Comparison of ENCODE assay signal across 10 cellular contexts in genomic region chr15:85579957-85580694, GRCh38.
DNase-seq lines count a peak whose midpoint lies in the region; ATAC-seq and TF ChIP-seq lines count a peak whose summit lies in the region.
"Had no signal": no experiment of that assay in that cellular context is flagged by ENCODE, and none has a peak within 500 bp of the region (broad histone marks: within the 10 kb centered on the region; RNA-seq: fewer than 3 reads in every experiment).

No MANE protein-coding gene starts in this region.

- H3K4me1 Mint-ChIP-seq in activated naive CD8-positive, alpha-beta T cell treated with anti-CD3 and anti-CD28 coated beads for 36 hours, result peaks cover 62% of the 10 kb centered on the region

- H3K9me3 Mint-ChIP-seq in activated naive CD8-positive, alpha-beta T cell treated with anti-CD3 and anti-CD28 coated beads for 36 hours, result no peaks in the 10 kb centered on the region
- H3K9me3 Mint-ChIP-seq: brain had no signal

- intact Hi-C loops in left lung (cut with DNase I) (no loop called here), testis (cut with DNase I; ENCODE audit: low total_unique reads) (no loop called here)

- DNase-seq in DMS 273 (lab: John Stamatoyannopoulos, UW; ENCODE audit: unreplicated experiment) (peak; percentile 2), DMS 273 treated with DMSO at 0.1 percent for 48 hours (lab: John Stamatoyannopoulos, UW) (no peak), left lung (peak in 1 of 2 donors; percentile 52), testis (peak; percentile 56)
- DNase-seq in activated naive CD8-positive, alpha-beta T cell treated with anti-CD3 and anti-CD28 coated beads for 36 hours, result no peak
- DNase-seq in stimulated activated naive CD4-positive, alpha-beta T cell treated with Interleukin-2 at 50 U/mL for 16 hours (lab: John Stamatoyannopoulos, UW), result no peak

- peaks cover 38% of the 10 kb centered on the region for H3K36me3 Mint-ChIP-seq in activated naive CD8-positive, alpha-beta T cell treated with anti-CD3 and anti-CD28 coated beads for 36 hours

- peak overlapping the region; percentile 90 for H3K27ac Mint-ChIP-seq in activated naive CD8-positive, alpha-beta T cell treated with anti-CD3 and anti-CD28 coated beads for 36 hours

- H3K27me3 ChIP-seq in left lung, result no peaks in the 10 kb centered on the region
- no peaks in the 10 kb centered on the region for H3K27me3 ChIP-seq in testis

- H3K36me3 ChIP-seq in left lung (peaks cover 0 to 60% of the 10 kb centered on the region in 2 donors), testis (ENCODE audit: low read depth, missing control alignments) (no peaks in the 10 kb centered on the region)

- H3K4me3 ChIP-seq in left lung (peak overlapping the region in 1 of 2 donors; percentile 5), testis (no peak overlapping the region)
- H3K4me3 ChIP-seq: HAP-1 had no signal

- peak overlapping the region; percentile 15 for H3K4me3 Mint-ChIP-seq in activated naive CD8-positive, alpha-beta T cell treated with anti-CD3 and anti-CD28 coated beads for 36 hours

- H3K9me3 ChIP-seq in left lung (no peaks in the 10 kb centered on the region), testis (no peaks in the 10 kb centered on the region)
- H3K9me3 ChIP-seq: HAP-1 had no signal

- H3K4me1 ChIP-seq in left lung, result peaks cover 55 to 71% of the 10 kb centered on the region in 2 donors
- peaks cover 35% of the 10 kb centered on the region for H3K4me1 ChIP-seq in testis

- no peak for TF ChIP-seq POLR2A in testis (IDR thresholded peaks at IDR 0.05)

- WGBS in testis, 2 donors, result 40% methylated on average over 14 of the region's 14 CpGs

- no peaks in the 10 kb centered on the region for H3K27me3 Mint-ChIP-seq in activated naive CD8-positive, alpha-beta T cell treated with anti-CD3 and anti-CD28 coated beads for 36 hours
- H3K27me3 Mint-ChIP-seq: brain had no signal

- peak overlapping the region; percentile 86 to 89 for H3K27ac ChIP-seq in left lung
- H3K27ac ChIP-seq in testis, result peak overlapping the region; percentile 79 to 82

- ATAC-seq in left lung (peak; percentile 36), GM21390 (IDR thresholded peaks at IDR 0.05; ENCODE audit: unreplicated experiment) (no peak)
- ATAC-seq in activated CD4-positive, CD25-positive, alpha-beta regulatory T cell treated with anti-CD3 and anti-CD28 coated beads, Interleukin-2, amount 50 U/mL, for 24 hours, result no peak

- TF ChIP-seq CTCF in left lung (IDR thresholded peaks at IDR 0.05) (no peak), testis (IDR thresholded peaks at IDR 0.05) (no peak)

Comparison
In these comparisons a context has a peak if more than half of its experiments do, and no peak if none do; other contexts are left out.
1. DNase-seq: peak in DMS 273 (single experiment) and testis (single experiment); none in DMS 273 treated with DMSO at 0.1 percent for 48 hours (single experiment), activated naive CD8-positive, alpha-beta T cell treated with anti-CD3 and anti-CD28 coated beads for 36 hours (single experiment) and stimulated activated naive CD4-positive, alpha-beta T cell treated with Interleukin-2 at 50 U/mL for 16 hours (single experiment).